ENCODE assay signal across 8 cellular contexts in the genomic region with DNA sequence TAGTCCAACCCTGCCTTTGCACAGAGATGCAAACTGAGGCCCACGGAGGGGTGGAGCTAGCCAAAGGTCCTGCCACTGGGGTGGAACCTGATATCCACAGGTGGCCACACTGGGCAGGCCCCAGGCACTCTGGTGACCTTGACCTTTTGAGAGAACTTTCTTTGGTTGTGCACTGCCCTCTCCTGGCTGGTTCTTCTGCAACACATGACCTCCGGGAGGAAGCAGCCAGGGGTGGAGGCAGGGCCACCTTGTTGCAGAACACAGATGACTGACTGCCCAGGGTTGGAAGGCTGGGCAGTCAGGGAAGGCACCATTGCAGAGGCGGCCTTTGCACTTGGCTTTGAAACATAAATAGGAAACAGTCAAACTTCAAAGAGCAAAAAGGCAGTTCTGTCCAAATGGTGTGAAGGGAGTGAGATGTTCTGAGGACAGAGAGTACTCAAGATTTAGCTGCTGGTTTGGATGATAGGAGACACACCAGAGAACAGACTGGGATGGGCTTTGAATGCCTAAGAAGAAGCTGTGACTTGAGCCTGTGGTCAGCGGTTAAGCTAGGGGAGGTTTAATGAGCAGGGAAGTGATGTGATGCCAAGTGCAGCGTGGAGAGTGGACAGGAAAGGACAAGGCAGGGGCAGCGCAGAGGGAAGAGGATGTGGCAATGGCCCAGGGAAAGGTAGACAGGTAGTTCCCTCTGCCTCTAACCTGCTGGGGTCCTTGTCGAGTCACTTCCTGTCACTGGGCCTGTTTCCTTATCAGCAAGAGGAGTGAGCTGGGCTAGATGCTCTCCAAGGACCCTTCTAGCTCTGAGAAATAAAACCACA. TPM values are rescaled to one million over a fixed set of nuclear protein-coding genes. Genes with fewer than 3 reads are reported as not detected.
DNase-seq lines count a peak whose midpoint lies in the region; ATAC-seq, FAIRE-seq and TF ChIP-seq lines count a peak whose summit lies in the region.

No MANE protein-coding gene starts in this region.

- H3K9me3 Mint-ChIP-seq in activated CD8-positive, alpha-beta T cell treated with anti-CD3 and anti-CD28 coated beads for 36 hours = no peaks in the 10 kb centered on the region
- H3K9me3 Mint-ChIP-seq in stimulated activated naive CD8-positive, alpha-beta T cell treated with anti-CD3 and anti-CD28 coated beads, Interleukin-15, Interleukin-2, amounts not matched to agents 100 ng/mL and 50 ng/mL, for 24 hours = no peaks in the 10 kb centered on the region

- ATAC-seq in HG02885 (IDR thresholded peaks at IDR 0.05; ENCODE audit: poor library complexity, unreplicated experiment) = peak; percentile 97
- ATAC-seq in activated CD8-positive, alpha-beta T cell treated with anti-CD3 and anti-CD28 coated beads for 36 hours = peak; percentile 93

- H3K4me3 Mint-ChIP-seq in activated CD8-positive, alpha-beta T cell treated with anti-CD3 and anti-CD28 coated beads for 36 hours = no peak overlapping the region
- H3K4me3 Mint-ChIP-seq in stimulated activated naive CD8-positive, alpha-beta T cell treated with anti-CD3 and anti-CD28 coated beads, Interleukin-15, Interleukin-2, amounts not matched to agents 100 ng/mL and 50 ng/mL, for 24 hours = no peak overlapping the region

- no peaks in the 10 kb centered on the region for H3K27me3 Mint-ChIP-seq in activated CD8-positive, alpha-beta T cell treated with anti-CD3 and anti-CD28 coated beads for 36 hours
- no peaks in the 10 kb centered on the region for H3K27me3 Mint-ChIP-seq in stimulated activated naive CD8-positive, alpha-beta T cell treated with anti-CD3 and anti-CD28 coated beads, Interleukin-15, Interleukin-2, amounts not matched to agents 100 ng/mL and 50 ng/mL, for 24 hours

- intact Hi-C loops in activated CD8-positive, alpha-beta T cell treated with anti-CD3 and anti-CD28 coated beads for 36 hours (cut with micrococcal nuclease) = no loop called here

- TF ChIP-seq CTCF in AG10803 (conservative IDR thresholded peaks at IDR 0.05; ENCODE audit: low read length) = peak; percentile 70
- TF ChIP-seq CTCF in activated CD8-positive, alpha-beta T cell treated with anti-CD3 and anti-CD28 coated beads for 36 hours (IDR thresholded peaks at IDR 0.05) = peak; percentile 73
- peak; percentile 83 for TF ChIP-seq CTCF in epithelial cell of proximal tubule (conservative IDR thresholded peaks at IDR 0.05; ENCODE audit: low read depth, low read length)

- DNase-seq in AG10803 (ENCODE audit: low read depth) (peak; percentile 71), GM18507 (ENCODE audit: extremely low spot score, insufficient read length, low read depth) (peak; percentile 53), NCI-H510A (lab: John Stamatoyannopoulos, UW) (peak; percentile 15), epithelial cell of proximal tubule (ENCODE audit: low read depth) (peak; percentile 49), mucosa of gallbladder (ENCODE audit: low spot score) (peak; percentile 68)
- peak; percentile 82 for DNase-seq in activated CD8-positive, alpha-beta T cell treated with anti-CD3 and anti-CD28 coated beads for 36 hours

- H3K4me1 Mint-ChIP-seq in activated CD8-positive, alpha-beta T cell treated with anti-CD3 and anti-CD28 coated beads for 36 hours (ENCODE audit: low read depth) = peaks cover 11% of the 10 kb centered on the region
- peaks cover 9% of the 10 kb centered on the region for H3K4me1 Mint-ChIP-seq in stimulated activated naive CD8-positive, alpha-beta T cell treated with anti-CD3 and anti-CD28 coated beads, Interleukin-15, Interleukin-2, amounts not matched to agents 100 ng/mL and 50 ng/mL, for 24 hours (ENCODE audit: low read depth)

- POLR2A ChIA-PET in activated CD8-positive, alpha-beta T cell treated with anti-CD3 and anti-CD28 coated beads for 36 hours (lab: Charles Lee) = interaction anchor here (1.1 kb wide), 1 partner anchor 62 kb away, joined by 3 read pairs; a partner anchor contains a TSS

- peak; percentile 93 for FAIRE-seq in GM18507 (lab: Jason Lieb, UNC)

- CTCF ChIA-PET in activated CD8-positive, alpha-beta T cell treated with anti-CD3 and anti-CD28 coated beads for 36 hours (lab: Charles Lee) = interaction anchor here (0.7 to 2.7 kb wide), 20 partner anchors 10 to 301 kb away, joined by 3 to 7 read pairs (median 5); no protein-coding TSS in a partner anchor

- H3K4me3 ChIP-seq in AG10803 (ENCODE audit: low read length) (no peak overlapping the region), epithelial cell of proximal tubule (ENCODE audit: low read depth, low read length) (no peak overlapping the region)

- peak overlapping the region; percentile 59 for H3K27ac Mint-ChIP-seq in activated CD8-positive, alpha-beta T cell treated with anti-CD3 and anti-CD28 coated beads for 36 hours
- peak overlapping the region; percentile 81 for H3K27ac Mint-ChIP-seq in stimulated activated naive CD8-positive, alpha-beta T cell treated with anti-CD3 and anti-CD28 coated beads, Interleukin-15, Interleukin-2, amounts not matched to agents 100 ng/mL and 50 ng/mL, for 24 hours

- no peaks in the 10 kb centered on the region for H3K36me3 Mint-ChIP-seq in activated CD8-positive, alpha-beta T cell treated with anti-CD3 and anti-CD28 coated beads for 36 hours (ENCODE audit: low read depth)
- no peaks in the 10 kb centered on the region for H3K36me3 Mint-ChIP-seq in stimulated activated naive CD8-positive, alpha-beta T cell treated with anti-CD3 and anti-CD28 coated beads, Interleukin-15, Interleukin-2, amounts not matched to agents 100 ng/mL and 50 ng/mL, for 24 hours (ENCODE audit: low read depth)

RNA-seq across cellular contexts. Expression of a gene that starts 6.8 kb away (rescaled TPM):
- 100 to 1,000 TPM; 114 to 117 TPM for total RNA-seq in activated CD8-positive, alpha-beta T cell treated with anti-CD3 and anti-CD28 coated beads for 36 hours
- total RNA-seq in epithelial cell of proximal tubule (44.3 and 79.9 TPM in 2 replicates), mucosa of gallbladder (29.4 TPM)

RNA-seq across cellular contexts. Expression of a gene that starts 48.0 kb away (rescaled TPM):
- total RNA-seq in activated CD8-positive, alpha-beta T cell treated with anti-CD3 and anti-CD28 coated beads for 36 hours = not detected
- 2.3 and 5.7 TPM in 2 replicates for total RNA-seq in epithelial cell of proximal tubule
- total RNA-seq in mucosa of gallbladder = 2.2 TPM

Comparison
In these comparisons a context has a peak if more than half of its experiments do, and no peak if none do; other contexts are left out.
1. DNase-seq: peak in every context shown above with its lines; median percentile 82 in activated CD8-positive, alpha-beta T cell treated with anti-CD3 and anti-CD28 coated beads for 36 hours; 71 in AG10803; 68 in mucosa of gallbladder; 53 in GM18507; 49 in epithelial cell of proximal tubule; 15 in NCI-H510A.